ENCODE assay signal across 22 cellular contexts in the genomic region with DNA sequence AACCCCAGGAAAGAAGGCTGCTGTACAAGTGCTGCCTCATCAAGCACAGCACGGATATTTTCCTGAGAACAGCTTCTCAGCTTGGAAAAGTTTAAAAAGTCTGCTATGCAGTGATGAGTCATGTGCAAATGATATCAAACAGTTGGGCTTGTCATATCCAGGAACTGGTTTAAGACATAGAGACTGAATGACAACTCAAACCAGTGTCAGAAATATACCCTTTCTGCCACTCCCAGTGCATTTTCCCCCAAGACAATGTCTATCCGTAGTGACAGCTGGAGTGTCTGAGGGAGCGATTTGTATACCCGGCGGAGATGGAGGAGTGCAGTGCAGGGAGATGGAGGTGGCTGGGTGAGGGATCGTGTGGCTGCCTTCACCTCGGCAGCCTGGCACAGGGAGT. TPM values are rescaled to one million over a fixed set of nuclear protein-coding genes. Genes with fewer than 3 reads are reported as not detected.
DNase-seq lines count a peak whose midpoint lies in the region.
"Had no signal": no experiment of that assay in that cellular context is flagged by ENCODE, and none has a peak within 500 bp of the region (broad histone marks: within the 10 kb centered on the region; RNA-seq: fewer than 3 reads in every experiment).

No MANE protein-coding gene starts in this region.

- no peaks in the 10 kb centered on the region for H3K27me3 Mint-ChIP-seq in activated CD4-positive, alpha-beta T cell treated with anti-CD3 and anti-CD28 coated beads, Interleukin-2, amount 10 ng/mL, durations not matched to agents 24 days and 14 days
- H3K27me3 Mint-ChIP-seq: T-helper 17 cell had no signal

- no peak overlapping the region for H3K9ac ChIP-seq in skeletal muscle satellite cell (ENCODE audit: low read depth, low read length)

- H3K4me1 ChIP-seq in skeletal muscle satellite cell (ENCODE audit: control insufficient read depth, insufficient read depth, low read length): peaks cover 2% of the 10 kb centered on the region

- H3K36me3 Mint-ChIP-seq in activated CD4-positive, alpha-beta T cell treated with anti-CD3 and anti-CD28 coated beads, Interleukin-2, amount 10 ng/mL, durations not matched to agents 24 days and 14 days (ENCODE audit: low read depth): no peaks in the 10 kb centered on the region
- H3K36me3 Mint-ChIP-seq: CD14-positive monocyte had no signal

- H3K4me1 Mint-ChIP-seq in activated CD4-positive, alpha-beta T cell treated with anti-CD3 and anti-CD28 coated beads, Interleukin-2, amount 10 ng/mL, durations not matched to agents 24 days and 14 days: no peaks in the 10 kb centered on the region
- H3K4me1 Mint-ChIP-seq: CD14-positive monocyte, T-helper 17 cell had no signal

- H3K9me3 ChIP-seq in skeletal muscle satellite cell (replicated peaks; ENCODE audit: low read length): no peaks in the 10 kb centered on the region

- intact Hi-C loops in activated CD4-positive, alpha-beta T cell treated with anti-CD3 and anti-CD28 coated beads, Interleukin-2, amount 10 ng/mL, durations not matched to agents 24 days and 14 days (cut with micrococcal nuclease): no loop called here

- no peaks in the 10 kb centered on the region for H3K36me3 ChIP-seq in skeletal muscle satellite cell (ENCODE audit: insufficient read depth, low read length)

- H3K9me3 Mint-ChIP-seq in activated CD4-positive, alpha-beta T cell treated with anti-CD3 and anti-CD28 coated beads, Interleukin-2, amount 10 ng/mL, durations not matched to agents 24 days and 14 days: peaks cover 8% of the 10 kb centered on the region

- no peaks in the 10 kb centered on the region for H3K27me3 ChIP-seq in skeletal muscle satellite cell (ENCODE audit: control insufficient read depth, insufficient read depth, low read length)

- no peak overlapping the region for H3K4me3 Mint-ChIP-seq in activated CD4-positive, alpha-beta T cell treated with anti-CD3 and anti-CD28 coated beads, Interleukin-2, amount 10 ng/mL, durations not matched to agents 24 days and 14 days
- H3K4me3 Mint-ChIP-seq: activated T-cell treated with anti-CD3 and anti-CD28 coated beads, Interleukin-2, amount 50 U/mL, for 72 hours; CD14-positive monocyte; H9; nephron progenitor cell; T-helper 17 cell had no signal

- no peak overlapping the region for H3K27ac Mint-ChIP-seq in activated CD4-positive, alpha-beta T cell treated with anti-CD3 and anti-CD28 coated beads, Interleukin-2, amount 10 ng/mL, durations not matched to agents 24 days and 14 days
- H3K27ac Mint-ChIP-seq: activated T-cell treated with anti-CD3 and anti-CD28 coated beads, Interleukin-2, amount 50 U/mL, for 72 hours; CD14-positive monocyte; H9; nephron progenitor cell; T-helper 17 cell had no signal

- no peak overlapping the region for H3K4me3 ChIP-seq in skeletal muscle satellite cell (ENCODE audit: low read length)
- H3K4me3 ChIP-seq: dorsolateral prefrontal cortex had no signal

- H3K4me2 ChIP-seq in skeletal muscle satellite cell (ENCODE audit: low read length): peak overlapping the region; percentile 19

- DNase-seq in EH (ENCODE audit: low read depth) (peak; percentile 13), astrocyte of the hippocampus (ENCODE audit: low read depth, low spot score) (peak; percentile 66), kidney glomerular epithelial cell (lab: John Stamatoyannopoulos, UW) (peak; percentile 18), COLO829 (ENCODE audit: low spot score) (no peak)
- no peak for DNase-seq in activated T-cell treated with anti-CD3 and anti-CD28 coated beads, Interleukin-2, amount 50 U/mL, for 1 hour
- DNase-seq in activated CD4-positive, alpha-beta T cell treated with anti-CD3 and anti-CD28 coated beads, Interleukin-2, amount 10 ng/mL, durations not matched to agents 24 days and 14 days: no peak
- DNase-seq: activated CD4-positive, alpha-beta T cell treated with anti-CD3 and anti-CD28 coated beads for 4 hours; activated naive CD4-positive, alpha-beta T cell treated with Interleukin-2 at 50 U/mL for 16 hours; activated T-cell treated with anti-CD3 and anti-CD28 coated beads, Interleukin-2, amount 50 U/mL, for 72 hours; central memory CD4-positive, alpha-beta T cell; dorsolateral prefrontal cortex; H9; KBM-7; NCI-H1436; nephron progenitor cell; stimulated activated CD4-positive, alpha-beta T cell treated with anti-CD3 and anti-CD28 coated beads, Interleukin-1b, Interleukin-23, amount 100 ng/mL, for 48 hours; substantia nigra; T-helper 17 cell had no signal

RNA-seq across cellular contexts. Expression of a gene that starts 28.2 kb away (rescaled TPM):
- total RNA-seq in skeletal muscle satellite cell (2012; rRNA removed): 0.25 and 4.2 TPM in 2 replicates
- not detected in 2 replicates for total RNA-seq in activated CD4-positive, alpha-beta T cell treated with anti-CD3 and anti-CD28 coated beads, Interleukin-2, amount 10 ng/mL, durations not matched to agents 24 days and 14 days
- total RNA-seq: activated T-cell treated with anti-CD3 and anti-CD28 coated beads, Interleukin-2, amount 50 U/mL, for 72 hours; HT-29; T-helper 17 cell; ureter had no signal

Comparison
In these comparisons a context has a peak if more than half of its experiments do, and no peak if none do; other contexts are left out.
1. DNase-seq: peak in EH (single experiment), astrocyte of the hippocampus (single experiment) and kidney glomerular epithelial cell (single experiment); none in COLO829 (single experiment), activated T-cell treated with anti-CD3 and anti-CD28 coated beads, Interleukin-2, amount 50 U/mL, for 1 hour (single experiment) and activated CD4-positive, alpha-beta T cell treated with anti-CD3 and anti-CD28 coated beads, Interleukin-2, amount 10 ng/mL, durations not matched to agents 24 days and 14 days (single experiment).